In the genomic region with DNA sequence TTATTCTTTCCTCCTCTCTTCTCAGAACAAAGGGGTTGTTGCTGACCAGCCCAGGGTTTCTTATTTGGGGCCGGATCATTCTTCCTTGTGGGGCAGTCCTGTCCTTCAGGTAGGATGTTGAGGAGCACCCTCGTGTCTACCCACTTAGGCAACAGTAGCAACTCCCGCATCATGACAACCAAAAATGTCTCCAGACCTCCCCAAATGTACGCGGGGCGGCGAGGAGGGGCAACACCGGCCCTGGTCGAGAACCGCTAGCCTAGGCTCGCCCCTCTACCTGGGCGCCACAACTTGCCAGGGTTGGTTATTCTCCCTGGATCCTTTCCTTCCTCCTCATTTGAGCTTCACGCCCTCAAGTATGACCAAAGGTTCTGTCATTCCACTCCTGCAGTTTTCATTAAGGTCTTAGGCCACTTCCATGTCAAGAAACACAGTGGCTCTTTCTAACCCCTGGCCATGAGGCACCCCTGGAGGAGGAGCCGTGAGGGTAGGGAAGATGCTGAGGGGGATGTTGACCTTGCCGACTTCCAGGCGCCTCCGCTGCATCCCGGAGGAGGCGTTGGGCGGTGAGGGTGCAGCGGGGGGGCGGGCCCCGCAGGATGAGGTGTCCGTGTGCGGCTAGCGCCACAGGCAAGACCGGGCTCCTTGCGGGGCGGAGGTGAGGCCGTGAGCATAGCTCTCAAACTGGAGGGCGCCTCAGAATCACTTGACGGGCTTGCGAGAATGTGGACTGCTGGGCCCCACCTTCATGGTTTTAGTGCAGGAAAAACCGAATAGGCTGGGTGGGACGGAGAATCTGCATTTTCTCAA, we compare ENCODE assay signal across 8 cellular contexts. TPM values are rescaled to one million over a fixed set of nuclear protein-coding genes. Genes with fewer than 3 reads are reported as not detected.
A peak's percentile ranks its signal among the peaks of the same experiment; 100 is the strongest.
DNase-seq lines count a peak whose midpoint lies in the region; ATAC-seq, FAIRE-seq and TF ChIP-seq lines count a peak whose summit lies in the region.

No MANE protein-coding gene starts in this region.

- H3K9me3 ChIP-seq in keratinocyte (ENCODE audit: control insufficient read depth, low read depth, low read length), result no peaks in the 10 kb centered on the region

- H3K4me1 Mint-ChIP-seq in brain, result peaks cover 16% of the 10 kb centered on the region

- no peaks in the 10 kb centered on the region for H3K79me2 ChIP-seq in keratinocyte (ENCODE audit: control insufficient read depth, insufficient read depth, low read length)

- H3K27me3 Mint-ChIP-seq in brain, result peaks cover 77% of the 10 kb centered on the region

- peak; percentile 24 for ATAC-seq in GM21528 (IDR thresholded peaks at IDR 0.05; ENCODE audit: low FRiP score, unreplicated experiment)
- ATAC-seq in GM18858 (IDR thresholded peaks at IDR 0.05; ENCODE audit: unreplicated experiment), result no peak
- ATAC-seq in HG03039 (IDR thresholded peaks at IDR 0.05; ENCODE audit: unreplicated experiment), result no peak

- no peaks in the 10 kb centered on the region for H3K36me3 ChIP-seq in keratinocyte (ENCODE audit: control insufficient read depth in 2 of 2, extremely low read depth in 1 of 2, insufficient read depth in 2 of 2, low read length in 2 of 2)

- H3K4me2 ChIP-seq in keratinocyte (ENCODE audit: control insufficient read depth, extremely low read depth, insufficient read depth, low read depth, low read length), result peak overlapping the region; percentile 97

- peak overlapping the region; percentile 37 to 81 (median 80) for H3K4me3 ChIP-seq in keratinocyte (ENCODE audit: control insufficient read depth in 2 of 3, extremely low read depth in 1 of 3, insufficient read depth in 2 of 3, low read depth in 1 of 3, low read length in 3 of 3)

- TF ChIP-seq CTCF in brain (conservative IDR thresholded peaks at IDR 0.05) (no peak), keratinocyte (optimal IDR thresholded peaks at IDR 0.05 in 1 of 3, IDR thresholded peaks at IDR 0.05 in 1 of 3, conservative IDR thresholded peaks at IDR 0.05 in 1 of 3; ENCODE audit: extremely low read depth in 1 of 3, insufficient read depth in 2 of 3, low read length in 3 of 3) (no peak)

- H3K9me1 ChIP-seq in keratinocyte (ENCODE audit: control insufficient read depth, extremely low read depth, insufficient read depth, low read length), result no peaks in the 10 kb centered on the region

- H2AFZ ChIP-seq in keratinocyte (ENCODE audit: control insufficient read depth, low read length), result peak overlapping the region; percentile 98

- H3K36me3 Mint-ChIP-seq in brain, result no peaks in the 10 kb centered on the region

- peaks cover 27% of the 10 kb centered on the region for H3K27me3 ChIP-seq in keratinocyte (ENCODE audit: control insufficient read depth, extremely low read depth, insufficient read depth, low read length)

- peaks cover 8% of the 10 kb centered on the region for H3K4me1 ChIP-seq in keratinocyte (ENCODE audit: control insufficient read depth, extremely low read depth, insufficient read depth, low read length)

- no peak overlapping the region for H3K27ac ChIP-seq in keratinocyte (ENCODE audit: control insufficient read depth, insufficient read depth, low read length)

- no peaks in the 10 kb centered on the region for H4K20me1 ChIP-seq in keratinocyte (ENCODE audit: control insufficient read depth, extremely low read depth, insufficient read depth, low read length)

- peak overlapping the region; percentile 55 for H3K9ac ChIP-seq in keratinocyte (ENCODE audit: control insufficient read depth, extremely low read depth, insufficient read depth, low read length)

- peak overlapping the region; percentile 90 to 98 (median 96) for H3K4me3 Mint-ChIP-seq in brain

- peaks cover 0 to 4% (median 0%) of the 10 kb centered on the region in 5 experiments for H3K9me3 Mint-ChIP-seq in brain

- peak overlapping the region in 4 of 5 experiments; percentile 38 to 88 (median 72) for H3K27ac Mint-ChIP-seq in brain

- DNase-seq in EL (peak; percentile 32), NCI-H1105 treated with DMSO at 0.1 percent for 48 hours (lab: John Stamatoyannopoulos, UW) (peak; percentile 45), keratinocyte (ENCODE audit: low read depth, low spot score) (no peak)
- peak; percentile 45 for DNase-seq in stimulated activated CD8-positive, alpha-beta memory T cell treated with anti-CD3 and anti-CD28 coated beads, Interleukin-4, amount 100 ng/mL, for 48 hours

- dilution Hi-C loops in keratinocyte (cut with MboI; ENCODE audit: extremely low pct_ligation_motif_present, low sequenced_read_pairs), result no loop called here

- FAIRE-seq in keratinocyte (lab: Jason Lieb, UNC), result no peak

RNA-seq across cellular contexts. Expression of gene SPECC1, which starts 0.7 kb away (rescaled TPM):
- polyA plus RNA-seq in brain (ENCODE audit: insufficient read depth, low read depth, low replicate concordance) (34.9 TPM), keratinocyte (20.6 to 27.4 TPM (median 20.9 TPM) in 3 replicates)
- 48.2 TPM for polyA plus RNA-seq in keratinocyte (2011; ENCODE audit: low read depth)
- polyA plus RNA-seq in keratinocyte (2011; cell fraction: cytosol; rRNA removed), result 14.9 and 15.5 TPM in 2 replicates
- polyA plus RNA-seq in keratinocyte (2011; cell fraction: nucleus; rRNA removed), result 24.5 and 30.2 TPM in 2 replicates
- polyA plus RNA-seq in keratinocyte (2012; ENCODE audit: low replicate concordance), result 13.3 and 27.6 TPM in 2 replicates
- 15.2 to 25.4 TPM (median 21.9 TPM) in 3 replicates for polyA minus RNA-seq in keratinocyte
- polyA minus RNA-seq in keratinocyte (2011; cell fraction: cytosol; rRNA and poly(A)+ RNA removed), result 26.3 TPM
- 21.0 and 41.2 TPM in 2 replicates for polyA minus RNA-seq in keratinocyte (2011; cell fraction: nucleus; rRNA and poly(A)+ RNA removed)

RNA-seq across cellular contexts. Expression of gene AKAP10, which starts 30.8 kb away (rescaled TPM):
- 6.3 TPM for polyA plus RNA-seq in brain (ENCODE audit: insufficient read depth, low read depth, low replicate concordance)
- polyA plus RNA-seq in keratinocyte, result 20.1 to 30.8 TPM (median 26.5 TPM) in 3 replicates
- 33.4 TPM for polyA plus RNA-seq in keratinocyte (2011; ENCODE audit: low read depth)
- 12.8 and 25.5 TPM in 2 replicates for polyA plus RNA-seq in keratinocyte (2011; cell fraction: cytosol; rRNA removed)
- polyA plus RNA-seq in keratinocyte (2011; cell fraction: nucleus; rRNA removed), result 28.3 and 29.6 TPM in 2 replicates
- polyA plus RNA-seq in keratinocyte (2012; ENCODE audit: low replicate concordance), result 11.3 and 11.9 TPM in 2 replicates
- polyA minus RNA-seq in keratinocyte, result 10.3 to 50.9 TPM (median 41.2 TPM) in 3 replicates
- 10.2 TPM for polyA minus RNA-seq in keratinocyte (2011; cell fraction: cytosol; rRNA and poly(A)+ RNA removed)
- polyA minus RNA-seq in keratinocyte (2011; cell fraction: nucleus; rRNA and poly(A)+ RNA removed), result 14.4 and 34.3 TPM in 2 replicates
